Comparison of ENCODE assay signal across 1 cellular context in the genomic region with DNA sequence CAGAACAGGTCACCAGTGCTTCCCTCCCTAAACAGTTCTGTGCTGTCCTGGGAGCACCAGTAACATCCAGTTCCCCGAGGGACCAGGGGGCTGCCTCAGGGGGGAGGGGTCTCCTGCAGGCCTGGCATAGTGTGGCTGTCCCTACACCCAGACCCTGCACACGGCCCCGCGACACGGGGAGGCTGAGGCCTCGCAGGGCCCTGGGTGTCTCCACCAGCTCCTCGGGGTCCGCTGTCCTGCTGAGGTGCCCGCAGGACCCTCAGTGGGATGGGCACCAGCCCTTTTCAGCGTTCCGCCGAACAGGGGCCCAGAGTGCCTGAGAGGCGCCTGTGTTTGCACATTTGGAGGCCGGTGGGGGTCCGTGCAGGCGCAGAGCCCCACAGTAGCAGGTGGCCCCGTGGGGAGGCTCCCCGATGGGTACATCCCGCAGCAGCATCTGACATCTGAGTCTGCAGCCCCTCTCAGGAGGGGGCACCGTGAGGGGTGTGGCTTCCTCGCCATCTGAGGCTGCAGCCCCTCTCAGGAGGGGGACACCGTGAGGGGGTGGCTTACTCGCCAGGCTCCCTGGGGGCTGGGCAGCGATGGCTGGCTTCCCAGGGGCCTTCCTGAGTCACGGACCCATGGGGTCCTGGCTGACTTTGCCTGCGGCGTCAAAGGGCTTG.
A peak's percentile ranks its signal among the peaks of the same experiment; 100 is the strongest.
TF ChIP-seq lines count a peak whose summit lies in the region.

No MANE protein-coding gene starts in this region.

TF ChIP-seq in HEK293, 187 proteins besides CTCF, POLR2A, EP300 and RAD21 (continued from another document):
- TF ChIP-seq, protein P1, sequence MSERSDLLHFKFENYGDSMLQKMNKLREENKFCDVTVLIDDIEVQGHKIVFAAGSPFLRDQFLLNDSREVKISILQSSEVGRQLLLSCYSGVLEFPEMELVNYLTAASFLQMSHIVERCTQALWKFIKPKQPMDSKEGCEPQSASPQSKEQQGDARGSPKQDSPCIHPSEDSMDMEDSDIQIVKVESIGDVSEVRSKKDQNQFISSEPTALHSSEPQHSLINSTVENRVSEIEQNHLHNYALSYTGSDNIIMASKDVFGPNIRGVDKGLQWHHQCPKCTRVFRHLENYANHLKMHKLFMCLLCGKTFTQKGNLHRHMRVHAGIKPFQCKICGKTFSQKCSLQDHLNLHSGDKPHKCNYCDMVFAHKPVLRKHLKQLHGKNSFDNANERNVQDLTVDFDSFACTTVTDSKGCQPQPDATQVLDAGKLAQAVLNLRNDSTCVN (tag by site-specific recombination; optimal IDR thresholded peaks at IDR 0.05): no peak
- TF ChIP-seq ZNF624 (tag by site-specific recombination; IDR thresholded peaks at IDR 0.05) (no peak), ZNF16 (tag by site-specific recombination; IDR thresholded peaks at IDR 0.05; ENCODE audit: low read depth) (no peak), ZNF561 (tag by site-specific recombination; IDR thresholded peaks at IDR 0.05; ENCODE audit: borderline replicate concordance) (no peak), ZNF585B (tag by site-specific recombination; IDR thresholded peaks at IDR 0.05) (no peak), ZNF214 (tag by site-specific recombination; IDR thresholded peaks at IDR 0.05; ENCODE audit: borderline replicate concordance) (no peak), ZNF404 (tag by site-specific recombination; IDR thresholded peaks at IDR 0.05) (no peak), KLF9 (tag by site-specific recombination; IDR thresholded peaks at IDR 0.05; ENCODE audit: low read depth) (no peak), ZNF558 (tag by site-specific recombination; IDR thresholded peaks at IDR 0.05) (no peak), GLIS2 (tag by site-specific recombination; IDR thresholded peaks at IDR 0.05) (peak; percentile 27; the same call in 1 of the 2 replicates), ZNF157 (tag by site-specific recombination; IDR thresholded peaks at IDR 0.05) (peak; percentile 72), HOXA7 (CRISPR knock-in tag; IDR thresholded peaks at IDR 0.05; ENCODE audit: borderline replicate concordance) (no peak), SCRT2 (tag by site-specific recombination; IDR thresholded peaks at IDR 0.05) (no peak), ZNF660 (tag by site-specific recombination; IDR thresholded peaks at IDR 0.05) (no peak), ZIC2 (tag by site-specific recombination; IDR thresholded peaks at IDR 0.05) (peak; percentile 98), GLIS1 (tag by site-specific recombination; IDR thresholded peaks at IDR 0.05) (0 out of 2 replicates have a peak, but pooled peaks have one; percentile 8)
- TF ChIP-seq, protein P2, sequence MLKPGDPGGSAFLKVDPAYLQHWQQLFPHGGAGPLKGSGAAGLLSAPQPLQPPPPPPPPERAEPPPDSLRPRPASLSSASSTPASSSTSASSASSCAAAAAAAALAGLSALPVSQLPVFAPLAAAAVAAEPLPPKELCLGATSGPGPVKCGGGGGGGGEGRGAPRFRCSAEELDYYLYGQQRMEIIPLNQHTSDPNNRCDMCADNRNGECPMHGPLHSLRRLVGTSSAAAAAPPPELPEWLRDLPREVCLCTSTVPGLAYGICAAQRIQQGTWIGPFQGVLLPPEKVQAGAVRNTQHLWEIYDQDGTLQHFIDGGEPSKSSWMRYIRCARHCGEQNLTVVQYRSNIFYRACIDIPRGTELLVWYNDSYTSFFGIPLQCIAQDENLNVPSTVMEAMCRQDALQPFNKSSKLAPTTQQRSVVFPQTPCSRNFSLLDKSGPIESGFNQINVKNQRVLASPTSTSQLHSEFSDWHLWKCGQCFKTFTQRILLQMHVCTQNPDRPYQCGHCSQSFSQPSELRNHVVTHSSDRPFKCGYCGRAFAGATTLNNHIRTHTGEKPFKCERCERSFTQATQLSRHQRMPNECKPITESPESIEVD (tag by site-specific recombination; IDR thresholded peaks at IDR 0.05): no peak
